In genomic region chr2:58107803-58108710, GRCh38 we compare ENCODE assay signal across 8 cellular contexts.
DNase-seq lines count a peak whose midpoint lies in the region; ATAC-seq and TF ChIP-seq lines count a peak whose summit lies in the region.

No MANE protein-coding gene starts in this region.

- peak; percentile 76 for DNase-seq in BJ (ENCODE audit: low read depth)
- DNase-seq in Kasumi-1 (lab: John Stamatoyannopoulos, UW) = peak; percentile 42 to 45
- peak; percentile 88 for DNase-seq in brain microvascular endothelial cell
- DNase-seq in NCI-H748 (lab: John Stamatoyannopoulos, UW; ENCODE audit: unreplicated experiment) = no peak
- no peak for DNase-seq in stimulated activated CD4-positive, alpha-beta T cell treated with anti-CD3 and anti-CD28 coated beads, Interleukin-15, amount 100 ng/mL, for 24 hours

- peaks cover 8% of the 10 kb centered on the region for H3K4me1 ChIP-seq in mesodermal cell (ENCODE audit: control insufficient read depth, insufficient read depth, low read length, poor library complexity, severe bottlenecking)

- POLR2A ChIA-PET in BJ (lab: Charles Lee) = interaction anchor here (0.7 kb wide), 1 partner anchor 54 kb away, joined by 3 read pairs; no protein-coding TSS in a partner anchor

- TF ChIP-seq CTCF in BJ (IDR thresholded peaks at IDR 0.05; ENCODE audit: insufficient read depth, low read depth, low read length) (no peak), brain microvascular endothelial cell (IDR thresholded peaks at IDR 0.05; ENCODE audit: low read depth, low read length, missing control alignments) (no peak)

- H3K27me3 ChIP-seq in BJ (ENCODE audit: control insufficient read depth, insufficient read depth, low read length) (no peaks in the 10 kb centered on the region), brain microvascular endothelial cell (replicated peaks) (no peaks in the 10 kb centered on the region)

- ATAC-seq in GM18909 (IDR thresholded peaks at IDR 0.05; ENCODE audit: poor library complexity, unreplicated experiment) (no peak), GM18505 (IDR thresholded peaks at IDR 0.05; ENCODE audit: unreplicated experiment) (no peak)

- no peaks in the 10 kb centered on the region for H3K9me3 ChIP-seq in mesodermal cell (ENCODE audit: control insufficient read depth, low read length)

- WGBS in mesodermal cell (ENCODE audit: insufficient coverage in 2 of 2), 2 experiments = 92 to 95% methylated on average over 7 to 8 of the region's 10 CpGs

- H3K36me3 ChIP-seq in BJ (ENCODE audit: control insufficient read depth, insufficient read depth, low read length) (no peaks in the 10 kb centered on the region), brain microvascular endothelial cell (replicated peaks) (no peaks in the 10 kb centered on the region), mesodermal cell (ENCODE audit: control insufficient read depth, insufficient read depth, low read length) (no peaks in the 10 kb centered on the region)

- H3K4me3 ChIP-seq in BJ (ENCODE audit: low read depth, low read length) (peak overlapping the region; percentile 17), brain microvascular endothelial cell (ENCODE audit: low read depth, low read length) (no peak overlapping the region), mesodermal cell (ENCODE audit: extremely low read depth, insufficient read depth, low read length, poor library complexity, severe bottlenecking) (no peak overlapping the region)

- no peak for TF ChIP-seq POLR2A in GM18505 (IDR thresholded peaks at IDR 0.05; ENCODE audit: borderline replicate concordance, extremely low read depth, insufficient read depth, insufficient read length)

- CTCF ChIA-PET in BJ (lab: Yijun Ruan, JAX) = no interaction called here

- H3K27ac ChIP-seq in brain microvascular endothelial cell = peak overlapping the region; percentile 93
- peak overlapping the region; percentile 24 for H3K27ac ChIP-seq in mesodermal cell (ENCODE audit: low read depth, low read length, severe bottlenecking)

- in situ Hi-C loops in brain microvascular endothelial cell (cut with HindIII; ENCODE audit: low pct_ligation_motif_present, low sequenced_read_pairs) = no loop called here

Comparison
In these comparisons a context has a peak if more than half of its experiments do, and no peak if none do; other contexts are left out.
1. DNase-seq: peak in BJ (single experiment), Kasumi-1 (2 of 2) and brain microvascular endothelial cell (single experiment); none in NCI-H748 (single experiment) and stimulated activated CD4-positive, alpha-beta T cell treated with anti-CD3 and anti-CD28 coated beads, Interleukin-15, amount 100 ng/mL, for 24 hours (single experiment).